Comparison of ENCODE assay signal across 13 cellular contexts in genomic region chr1:94121411-94121821, GRCh38. TPM values are rescaled to one million over a fixed set of nuclear protein-coding genes. Genes with fewer than 3 reads are reported as not detected.
DNase-seq lines count a peak whose midpoint lies in the region; ATAC-seq and TF ChIP-seq lines count a peak whose summit lies in the region.
"Had no signal": no experiment of that assay in that cellular context is flagged by ENCODE, and none has a peak within 500 bp of the region (broad histone marks: within the 10 kb centered on the region; RNA-seq: fewer than 3 reads in every experiment).

No MANE protein-coding gene starts in this region.

- CTCF ChIA-PET in HEK293 (lab: Yijun Ruan, JAX) = no interaction called here
- CTCF ChIA-PET in activated CD4-positive, alpha-beta memory T cell treated with anti-CD3 and anti-CD28 coated beads, Interleukin-2, amount 10 ng/mL, durations not matched to agents 7 days and 5 days (lab: Charles Lee) = no interaction called here

- no peak for ATAC-seq in HG02678 (IDR thresholded peaks at IDR 0.05; ENCODE audit: unreplicated experiment)

- H3K9ac ChIP-seq in mesenchymal stem cell (ENCODE audit: low read length) (no peak overlapping the region), smooth muscle cell (ENCODE audit: low read depth) (no peak overlapping the region)

- H3F3A ChIP-seq in smooth muscle cell (ENCODE audit: low read depth) = peaks cover 25% of the 10 kb centered on the region

- H3K9me3 Mint-ChIP-seq in activated CD4-positive, alpha-beta memory T cell treated with anti-CD3 and anti-CD28 coated beads, Interleukin-2, amount 10 ng/mL, durations not matched to agents 7 days and 5 days = no peaks in the 10 kb centered on the region

- TF ChIP-seq CTCF in HEK293 (tag by site-specific recombination; IDR thresholded peaks at IDR 0.05) = no peak
- TF ChIP-seq CTCF in smooth muscle cell (IDR thresholded peaks at IDR 0.05; ENCODE audit: borderline replicate concordance, insufficient read depth, poor library complexity, severe bottlenecking) = no peak

- no peaks in the 10 kb centered on the region for H3K27me3 Mint-ChIP-seq in activated CD4-positive, alpha-beta memory T cell treated with anti-CD3 and anti-CD28 coated beads, Interleukin-2, amount 10 ng/mL, durations not matched to agents 7 days and 5 days

- H3K4me1 Mint-ChIP-seq in activated CD4-positive, alpha-beta memory T cell treated with anti-CD3 and anti-CD28 coated beads, Interleukin-2, amount 10 ng/mL, durations not matched to agents 7 days and 5 days = no peaks in the 10 kb centered on the region

- H2BK12ac ChIP-seq in mesenchymal stem cell (ENCODE audit: low read length in 2 of 2) = peak overlapping the region in 1 of 2 experiments; percentile 61

- no peaks in the 10 kb centered on the region for H3K79me2 ChIP-seq in smooth muscle cell (ENCODE audit: low read depth)

- H2AK5ac ChIP-seq in mesenchymal stem cell (ENCODE audit: low read length, severe bottlenecking) = no peak overlapping the region

- no peak overlapping the region for H2BK120ac ChIP-seq in mesenchymal stem cell (ENCODE audit: low read depth, low read length)

- H4K91ac ChIP-seq in mesenchymal stem cell (ENCODE audit: low read length) = no peak overlapping the region

- H3K18ac ChIP-seq in mesenchymal stem cell (ENCODE audit: low read depth in 1 of 2, low read length in 2 of 2) = no peak overlapping the region

- H3K23ac ChIP-seq in mesenchymal stem cell (ENCODE audit: low read length in 2 of 2) = no peak overlapping the region

- H3K36me3 Mint-ChIP-seq in activated CD4-positive, alpha-beta memory T cell treated with anti-CD3 and anti-CD28 coated beads, Interleukin-2, amount 10 ng/mL, durations not matched to agents 7 days and 5 days (ENCODE audit: low read depth) = no peaks in the 10 kb centered on the region

- H3K4me2 ChIP-seq in mesenchymal stem cell (ENCODE audit: low read length, poor library complexity, severe bottlenecking) (no peak overlapping the region), smooth muscle cell (peak overlapping the region; percentile 74)

- no peaks in the 10 kb centered on the region for H4K20me1 ChIP-seq in smooth muscle cell (ENCODE audit: low read depth)

- H2BK15ac ChIP-seq in mesenchymal stem cell (ENCODE audit: low read depth, poor library complexity, severe bottlenecking) = no peak overlapping the region

- H3K4me1 ChIP-seq in HEK293 (ENCODE audit: control insufficient read depth, insufficient read depth, low read length) (peaks cover 8% of the 10 kb centered on the region), mesenchymal stem cell (ENCODE audit: control insufficient read depth, insufficient read depth, low read depth, low read length) (peaks cover 16% of the 10 kb centered on the region), smooth muscle cell (ENCODE audit: low read depth) (peaks cover 42% of the 10 kb centered on the region)

- no peak overlapping the region for H3K4ac ChIP-seq in mesenchymal stem cell (ENCODE audit: low read depth in 1 of 2, low read length in 2 of 2)

- H3K27ac Mint-ChIP-seq in activated CD4-positive, alpha-beta memory T cell treated with anti-CD3 and anti-CD28 coated beads, Interleukin-2, amount 10 ng/mL, durations not matched to agents 7 days and 5 days = no peak overlapping the region

- H3K9me3 ChIP-seq in HEK293 (ENCODE audit: control insufficient read depth, insufficient read depth, low read depth, low read length) (no peaks in the 10 kb centered on the region), mesenchymal stem cell (ENCODE audit: control insufficient read depth, low read length) (no peaks in the 10 kb centered on the region), smooth muscle cell (replicated peaks; ENCODE audit: low read depth) (no peaks in the 10 kb centered on the region)
- H3K9me3 ChIP-seq: BE2C, HAP-1 had no signal

- peak overlapping the region; percentile 14 for H4K8ac ChIP-seq in mesenchymal stem cell (ENCODE audit: low read length)

- peak; percentile 85 for DNase-seq in SK-N-DZ (ENCODE audit: low spot score)
- no peak for DNase-seq in mesenchymal stem cell
- DNase-seq in smooth muscle cell (lab: John Stamatoyannopoulos, UW; ENCODE audit: unreplicated experiment) = no peak
- no peak for DNase-seq in activated CD4-positive, alpha-beta memory T cell treated with anti-CD3 and anti-CD28 coated beads, Interleukin-2, amount 10 ng/mL, durations not matched to agents 7 days and 5 days
- no peak for DNase-seq in NK-92 treated with Interleukin-12 subunit alpha and Interleukin-12 subunit beta, amount 100 ng/mL, for 24 hours (lab: John Stamatoyannopoulos, UW)
- DNase-seq: BE2C, NCI-H2107, NCI-H345, NCI-H748 treated with DMSO at 0.1 percent for 48 hours, SHP77 treated with DMSO at 0.1 percent for 48 hours had no signal

- 54% methylated on average over 8 of the region's 8 CpGs for WGBS in mesenchymal stem cell
- WGBS in smooth muscle cell (ENCODE audit: low lambda C conversion rate) = 10% methylated on average over 8 of the region's 8 CpGs

- H3K36me3 ChIP-seq in HEK293 (ENCODE audit: control insufficient read depth in 2 of 2, insufficient read depth in 1 of 2, low read length in 2 of 2) (no peaks in the 10 kb centered on the region), mesenchymal stem cell (ENCODE audit: control insufficient read depth in 1 of 2, insufficient read depth in 2 of 2, low read depth in 1 of 2, low read length in 2 of 2) (no peaks in the 10 kb centered on the region), smooth muscle cell (ENCODE audit: low read depth) (no peaks in the 10 kb centered on the region)
- H3K36me3 ChIP-seq: BE2C, HAP-1 had no signal

- H3K27ac ChIP-seq in HEK293 (ENCODE audit: extremely low read depth, low read depth, low read length) (no peak overlapping the region), mesenchymal stem cell (ENCODE audit: low read length, poor library complexity, severe bottlenecking) (no peak overlapping the region), smooth muscle cell (ENCODE audit: low read depth) (peak overlapping the region; percentile 55)

- no peak overlapping the region for H2BK5ac ChIP-seq in mesenchymal stem cell (ENCODE audit: low read depth, low read length, poor library complexity, severe bottlenecking)

- H3K79me1 ChIP-seq in mesenchymal stem cell (replicated peaks; ENCODE audit: low read length, poor library complexity, severe bottlenecking) = no peaks in the 10 kb centered on the region

- no peak overlapping the region for H3K4me3 Mint-ChIP-seq in activated CD4-positive, alpha-beta memory T cell treated with anti-CD3 and anti-CD28 coated beads, Interleukin-2, amount 10 ng/mL, durations not matched to agents 7 days and 5 days

- no peak overlapping the region for H3K14ac ChIP-seq in mesenchymal stem cell (ENCODE audit: low read length in 2 of 2)

- POLR2A ChIA-PET in HEK293 (lab: Yijun Ruan, JAX) = no interaction called here
- POLR2A ChIA-PET in activated CD4-positive, alpha-beta memory T cell treated with anti-CD3 and anti-CD28 coated beads, Interleukin-2, amount 10 ng/mL, durations not matched to agents 7 days and 5 days (lab: Charles Lee) = no interaction called here

- no peaks in the 10 kb centered on the region for H3K27me3 ChIP-seq in mesenchymal stem cell (ENCODE audit: control insufficient read depth in 1 of 2, insufficient read depth in 1 of 2, low read length in 2 of 2)
- no peaks in the 10 kb centered on the region for H3K27me3 ChIP-seq in smooth muscle cell (ENCODE audit: low read depth)
- H3K27me3 ChIP-seq: BE2C had no signal

- H2AFZ ChIP-seq in mesenchymal stem cell (ENCODE audit: low read depth, low read length) (no peak overlapping the region), smooth muscle cell (ENCODE audit: low read depth) (no peak overlapping the region)

- no peak overlapping the region for H3K4me3 ChIP-seq in HEK293 (ENCODE audit: low read depth, low read length)
- H3K4me3 ChIP-seq in mesenchymal stem cell (ENCODE audit: insufficient read depth in 1 of 2, low read depth in 1 of 2, low read length in 2 of 2) = no peak overlapping the region
- no peak overlapping the region for H3K4me3 ChIP-seq in smooth muscle cell
- H3K4me3 ChIP-seq: HAP-1 had no signal

TF ChIP-seq in HEK293, 187 proteins besides CTCF, POLR2A, EP300 and RAD21:
- TF ChIP-seq ZSCAN18 (tag by site-specific recombination; IDR thresholded peaks at IDR 0.05) (no peak), ZNF654 (tag by site-specific recombination; IDR thresholded peaks at IDR 0.05; ENCODE audit: low read depth) (no peak), ZSCAN16 (tag by site-specific recombination; IDR thresholded peaks at IDR 0.05) (no peak), ZFP69B (tag by site-specific recombination; IDR thresholded peaks at IDR 0.05) (no peak), ZNF138 (tag by site-specific recombination; IDR thresholded peaks at IDR 0.05; ENCODE audit: borderline replicate concordance) (no peak), ZNF2 (tag by site-specific recombination; IDR thresholded peaks at IDR 0.05) (no peak), TCF7L2 (IDR thresholded peaks at IDR 0.05; ENCODE audit: borderline replicate concordance, low read depth, low read length) (peak; percentile 62; the same call in 1 of the 2 replicates), SETDB1 (IDR thresholded peaks at IDR 0.05; ENCODE audit: insufficient read length, low read length) (peak; percentile 45), ZNF214 (tag by site-specific recombination; IDR thresholded peaks at IDR 0.05; ENCODE audit: borderline replicate concordance) (no peak), ZBTB17 (tag by site-specific recombination; IDR thresholded peaks at IDR 0.05) (peak; percentile 76), KLF16 (tag by site-specific recombination; IDR thresholded peaks at IDR 0.05) (no peak), ZIC2 (tag by site-specific recombination; IDR thresholded peaks at IDR 0.05) (peak; percentile 50)
TF ChIP-seq in HEK293: peak in this region for 4.

RNA-seq across cellular contexts. Expression of gene ABCA4, which starts 0.5 kb away (rescaled TPM):
- 0.58 and 1.2 TPM in 2 replicates for polyA plus RNA-seq in SK-N-DZ (2014; cell fraction: cytosol; rRNA removed)
- polyA plus RNA-seq in SK-N-DZ (2014; cell fraction: nucleus; rRNA removed) = 1.7 and 2.0 TPM in 2 replicates
- 0.12 TPM for polyA plus RNA-seq in mesenchymal stem cell (2013, experiment 1 of 2)
- polyA plus RNA-seq in mesenchymal stem cell (2013, experiment 2 of 2) = 0.04 TPM
- 0.99 and 1.5 TPM in 2 replicates for total RNA-seq in smooth muscle cell
- polyA plus RNA-seq in smooth muscle cell = 0.46 and 1.6 TPM in 2 replicates
- total RNA-seq in activated CD4-positive, alpha-beta memory T cell treated with anti-CD3 and anti-CD28 coated beads, Interleukin-2, amount 10 ng/mL, durations not matched to agents 7 days and 5 days = not detected
